ENCODE assay signal across 8 cellular contexts in the genomic region with DNA sequence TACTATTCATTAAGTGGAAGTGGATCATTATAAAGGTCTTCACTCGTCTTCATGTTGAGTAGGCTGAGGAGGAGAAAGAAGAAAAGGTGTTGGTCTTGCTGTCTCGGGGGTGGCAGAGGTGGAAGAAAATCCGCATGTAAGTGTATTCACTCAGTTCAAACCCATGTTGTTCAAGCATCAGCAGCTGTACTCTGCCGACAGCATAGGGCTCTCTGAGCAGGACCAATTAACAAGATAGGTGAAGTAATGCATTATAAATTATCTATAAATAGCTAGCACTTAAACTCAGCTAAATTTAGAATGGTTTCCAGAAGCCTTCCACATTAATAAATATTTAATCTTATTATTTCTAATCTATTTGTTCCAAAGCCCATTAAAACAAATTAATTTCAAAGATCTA.
"Had no signal": no experiment of that assay in that cellular context is flagged by ENCODE, and none has a peak within 500 bp of the region (broad histone marks: within the 10 kb centered on the region; RNA-seq: fewer than 3 reads in every experiment).

No MANE protein-coding gene starts in this region.

- H3K27ac ChIP-seq: GM23248, HL-60 had no signal

- H3K9me3 ChIP-seq: HAP-1 had no signal

- H3K4me3 ChIP-seq: GM23248, HAP-1 had no signal

- H3K4me1 ChIP-seq: HAP-1 had no signal

- DNase-seq: GM23248, GOT3, H7, HFFc6 had no signal

- H3K36me3 ChIP-seq: HAP-1 had no signal

- ATAC-seq: HCT116, HepG2 had no signal
